In genomic region chr15:91622676-91623342, GRCh38 we compare ENCODE assay signal across 24 cellular contexts.
DNase-seq lines count a peak whose midpoint lies in the region; ATAC-seq and TF ChIP-seq lines count a peak whose summit lies in the region.
"Had no signal": no experiment of that assay in that cellular context is flagged by ENCODE, and none has a peak within 500 bp of the region (broad histone marks: within the 10 kb centered on the region; RNA-seq: fewer than 3 reads in every experiment).

No MANE protein-coding gene starts in this region.

- no peak overlapping the region for H3K23ac ChIP-seq in mesendoderm (ENCODE audit: low read length)

- ATAC-seq in HG03521 (IDR thresholded peaks at IDR 0.05; ENCODE audit: unreplicated experiment) = no peak

- H2AFZ ChIP-seq in neuron (ENCODE audit: low read depth, low read length) = peak overlapping the region; percentile 3
- H2AFZ ChIP-seq: GM23248 had no signal

- H3K9me3 ChIP-seq in SK-N-MC (ENCODE audit: low read depth, low read length) (no peaks in the 10 kb centered on the region), neuron (ENCODE audit: low read length) (no peaks in the 10 kb centered on the region)
- H3K9me3 ChIP-seq: HAP-1, Peyer's patch had no signal

- H3K36me3 ChIP-seq in SK-N-MC (ENCODE audit: insufficient read depth, low read length) = no peaks in the 10 kb centered on the region
- H3K36me3 ChIP-seq in mesendoderm (ENCODE audit: control insufficient read depth, insufficient read depth, low read length) = no peaks in the 10 kb centered on the region
- H3K36me3 ChIP-seq in neuron (ENCODE audit: insufficient read depth, low read length) = no peaks in the 10 kb centered on the region
- H3K36me3 ChIP-seq: HAP-1, Peyer's patch had no signal

- peaks cover 6% of the 10 kb centered on the region for H3K27me3 Mint-ChIP-seq in brain

- H3K27ac ChIP-seq in SK-N-MC (no peak overlapping the region), mesendoderm (ENCODE audit: low read depth, low read length) (no peak overlapping the region)
- H3K27ac ChIP-seq: GM23248, KMS-11, Peyer's patch had no signal

- H4K8ac ChIP-seq in mesendoderm (ENCODE audit: low read depth, low read length) = no peak overlapping the region

- H2BK15ac ChIP-seq in mesendoderm (replicated peaks; ENCODE audit: low read depth) = no peak overlapping the region

- no peak overlapping the region for H3K56ac ChIP-seq in mesendoderm (ENCODE audit: low read length)

- H3K79me2 ChIP-seq in mesendoderm (ENCODE audit: control insufficient read depth, insufficient read depth, low read length) = no peaks in the 10 kb centered on the region

- H3K36me3 Mint-ChIP-seq in brain = no peaks in the 10 kb centered on the region
- H3K36me3 Mint-ChIP-seq: CD4-positive, alpha-beta memory T cell had no signal

- H2AK5ac ChIP-seq in mesendoderm (ENCODE audit: low read length) = no peak overlapping the region

- H3K4me3 ChIP-seq in SK-N-MC = no peak overlapping the region
- no peak overlapping the region for H3K4me3 ChIP-seq in mesendoderm (ENCODE audit: low read length)
- no peak overlapping the region for H3K4me3 ChIP-seq in neuron (ENCODE audit: low read length)
- H3K4me3 ChIP-seq: GM23248, HAP-1, Peyer's patch had no signal

- no peak overlapping the region for H3K9ac ChIP-seq in SK-N-MC (ENCODE audit: insufficient read length)
- no peak overlapping the region for H3K9ac ChIP-seq in mesendoderm (ENCODE audit: low read length)
- H3K9ac ChIP-seq: GM23248, KMS-11 had no signal

- H3K79me1 ChIP-seq in mesendoderm (ENCODE audit: low read length) = no peaks in the 10 kb centered on the region

- no peak for TF ChIP-seq CTCF in brain (conservative IDR thresholded peaks at IDR 0.05)

- H3K4me1 Mint-ChIP-seq in brain = peaks cover 72% of the 10 kb centered on the region
- H3K4me1 Mint-ChIP-seq: CD4-positive, alpha-beta memory T cell had no signal

- no peak overlapping the region for H3K4ac ChIP-seq in mesendoderm (ENCODE audit: low read depth, low read length)

- WGBS in mesendoderm (ENCODE audit: extremely low coverage, insufficient coverage, low lambda C conversion rate) = no CpG with 5 or more reads among the region's 9 CpGs

- H2BK5ac ChIP-seq in mesendoderm (ENCODE audit: low read length) = no peak overlapping the region

- H3K4me1 ChIP-seq in mesendoderm (ENCODE audit: control insufficient read depth, low read depth, low read length) (no peaks in the 10 kb centered on the region), neuron (ENCODE audit: insufficient read depth, low read length) (peaks cover 22% of the 10 kb centered on the region)
- H3K4me1 ChIP-seq: Peyer's patch had no signal

- DNase-seq in SK-N-MC (ENCODE audit: low read depth, low spot score) (peak; percentile 2), mesendoderm (peak; percentile 55), GM19238 (ENCODE audit: insufficient read length, low spot score) (no peak), cerebellar cortex (ENCODE audit: low spot score) (no peak), NCI-H2029 (lab: John Stamatoyannopoulos, UW) (no peak)
- DNase-seq: C1 segment of cervical spinal cord; CD4-positive, alpha-beta memory T cell; COR-L47; DMS53; GM23248; HFFc6; MM.1S; NCI-H2029 treated with DMSO at 0.1 percent for 48 hours; NCI-H2227 treated with DMSO at 0.1 percent for 48 hours; NCI-H510A; NCI-H69; OCI-M1; Peyer's patch; SHP77 treated with DMSO at 0.1 percent for 48 hours had no signal

- H3K27ac Mint-ChIP-seq in brain = peak overlapping the region; percentile 54 to 93 (median 86)
- H3K27ac Mint-ChIP-seq: CD4-positive, alpha-beta memory T cell; HFFc6 had no signal

- no peak overlapping the region for H3K4me2 ChIP-seq in mesendoderm (ENCODE audit: low read length)
- H3K4me2 ChIP-seq: KMS-11 had no signal

- H3K9me3 Mint-ChIP-seq in brain = peaks cover 0 to 9% (median 6%) of the 10 kb centered on the region in 5 experiments

- H4K5ac ChIP-seq in mesendoderm (ENCODE audit: low read length) = no peak overlapping the region

- H3K4me3 Mint-ChIP-seq in brain = peak overlapping the region in 4 of 5 experiments; percentile 15 to 56 (median 36)
- H3K4me3 Mint-ChIP-seq: CD4-positive, alpha-beta memory T cell; HFFc6 had no signal

- H2BK120ac ChIP-seq in mesendoderm (ENCODE audit: low read depth, low read length) = no peak overlapping the region

- H3K18ac ChIP-seq in mesendoderm (ENCODE audit: low read length) = no peak overlapping the region

- H3K27me3 ChIP-seq in mesendoderm (ENCODE audit: insufficient read depth, low read length, poor library complexity) = no peaks in the 10 kb centered on the region
- H3K27me3 ChIP-seq in neuron (ENCODE audit: insufficient read depth, low read length) = no peaks in the 10 kb centered on the region
- H3K27me3 ChIP-seq: Peyer's patch had no signal

Comparison
In these comparisons a context has a peak if more than half of its experiments do, and no peak if none do; other contexts are left out.
1. DNase-seq: peak in SK-N-MC (single experiment) and mesendoderm (single experiment); none in GM19238 (single experiment), cerebellar cortex (single experiment) and NCI-H2029 (single experiment).